ENCODE assay signal across 8 cellular contexts in genomic region chr13:91348906-91349435, GRCh38. TPM values are rescaled to one million over a fixed set of nuclear protein-coding genes. Genes with fewer than 3 reads are reported as not detected.
A peak's percentile ranks its signal among the peaks of the same experiment; 100 is the strongest.
DNase-seq lines count a peak whose midpoint lies in the region; ATAC-seq, FAIRE-seq and TF ChIP-seq lines count a peak whose summit lies in the region.

No MANE protein-coding gene starts in this region.

- POLR2A ChIA-PET in AG04450 (lab: Yijun Ruan, JAX): interaction anchor here (0.6 kb wide), 1 partner anchor 547 kb away, joined by 4 read pairs; no protein-coding TSS in a partner anchor

- H3K27ac ChIP-seq in AG04450 (ENCODE audit: low read depth, low read length) (peak overlapping the region; percentile 49), kidney (ENCODE audit: low read depth in 2 of 2, low read length in 2 of 2) (peak overlapping the region; percentile 79 to 94)

- CTCF ChIA-PET in AG04450 (lab: Charles Lee): interaction anchor here (0.6 to 1.1 kb wide), 14 partner anchors 9 to 375 kb away, joined by 3 to 23 read pairs (median 3); no protein-coding TSS in a partner anchor

- peaks cover 7 to 12% of the 10 kb centered on the region in 2 donors for H3K4me1 ChIP-seq in kidney (ENCODE audit: control insufficient read depth in 1 of 2, insufficient read depth in 1 of 2, low read depth in 1 of 2, low read length in 2 of 2)

- H3K36me3 ChIP-seq in kidney (ENCODE audit: control insufficient read depth in 1 of 2, insufficient read depth in 2 of 2, low read length in 2 of 2): peaks cover 2 to 5% of the 10 kb centered on the region in 2 donors

- H3K27me3 ChIP-seq in AG04450 (ENCODE audit: control insufficient read depth, insufficient read depth, low read length): peaks cover 10% of the 10 kb centered on the region

- H3K9me3 ChIP-seq in AG04450 (ENCODE audit: control insufficient read depth, insufficient read depth, low read length): no peaks in the 10 kb centered on the region; the same call in 1 of the 2 replicates
- no peaks in the 10 kb centered on the region for H3K9me3 ChIP-seq in kidney (ENCODE audit: control insufficient read depth in 1 of 2, low read length in 2 of 2)

- DNase-seq in AG04450 (ENCODE audit: low read depth, low spot score) (peak; percentile 49), NCI-H2196 (lab: John Stamatoyannopoulos, UW; ENCODE audit: unreplicated experiment) (peak; percentile 71), kidney (peak; percentile 97)
- peak; percentile 84 for DNase-seq in activated CD4-positive, CD25-positive, alpha-beta regulatory T cell treated with anti-CD3 and anti-CD28 coated beads, Interleukin-2, amount 50 U/mL, for 16 hours (ENCODE audit: low read depth, low spot score)
- DNase-seq in central memory CD4-positive, alpha-beta T cell: peak; percentile 88
- peak; percentile 84 to 90 (median 89) for DNase-seq in stimulated activated CD4-positive, alpha-beta T cell treated with anti-CD3 and anti-CD28 coated beads, Interleukin-12 subunit alpha, Interleukin-12 subunit beta, amount 100 ng/mL, for 48 hours (ENCODE audit: low read depth in 2 of 3, low spot score in 1 of 3)

- TF ChIP-seq CTCF in AG04450 (IDR thresholded peaks at IDR 0.05; ENCODE audit: low read depth, low read length): peak; percentile 86
- TF ChIP-seq CTCF in kidney (IDR thresholded peaks at IDR 0.05; ENCODE audit: borderline replicate concordance, extremely low read depth, insufficient read depth): peak; percentile 90

- peak overlapping the region; percentile 76 for H3K4me3 ChIP-seq in AG04450 (ENCODE audit: low read depth, low read length)
- H3K4me3 ChIP-seq in kidney (ENCODE audit: low read length in 2 of 2): peak overlapping the region; percentile 68 to 72

- ATAC-seq in GM18873 (IDR thresholded peaks at IDR 0.05; ENCODE audit: low FRiP score, unreplicated experiment) (peak; percentile 39), HG03139 (IDR thresholded peaks at IDR 0.05; ENCODE audit: unreplicated experiment) (peak; percentile 47)

- peak overlapping the region; percentile 20 to 37 for H3K9ac ChIP-seq in kidney (ENCODE audit: low read length in 2 of 2)

- intact Hi-C loops in kidney (cut with DNase I): no loop called here

- FAIRE-seq in kidney (lab: Jason Lieb, UNC): no peak

RNA-seq across cellular contexts. Expression of gene MIR17HG, which starts 1.5 kb away (rescaled TPM):
- polyA plus RNA-seq in AG04450 (2011; rRNA removed): 1.0 and 1.3 TPM in 2 replicates
- polyA minus RNA-seq in AG04450 (2011; rRNA and poly(A)+ RNA removed): 5.1 and 6.6 TPM in 2 replicates
- 5.7 TPM for total RNA-seq in kidney
- 1.2 TPM for polyA plus RNA-seq in kidney (ENCODE audit: insufficient read depth, low read depth, low replicate concordance)

RNA-seq across cellular contexts. Expression of gene GPC5, which starts 49.5 kb away (rescaled TPM):
- polyA plus RNA-seq in AG04450 (2011; rRNA removed): 2.9 and 3.6 TPM in 2 replicates
- 8.2 and 13.7 TPM in 2 replicates for polyA minus RNA-seq in AG04450 (2011; rRNA and poly(A)+ RNA removed)
- 0.47 TPM for total RNA-seq in kidney
- polyA plus RNA-seq in kidney (ENCODE audit: insufficient read depth, low read depth, low replicate concordance): 6.8 TPM

Comparison
In these comparisons a context has a peak if more than half of its experiments do, and no peak if none do; other contexts are left out.
1. Peak in every context shown above with its lines: DNase-seq, ATAC-seq, H3K4me3 ChIP-seq and H3K27ac ChIP-seq.